In genomic region chr11:118883368-118884071, GRCh38 we compare ENCODE assay signal across 8 cellular contexts. TPM values are rescaled to one million over a fixed set of nuclear protein-coding genes. Genes with fewer than 3 reads are reported as not detected.
DNase-seq lines count a peak whose midpoint lies in the region; ATAC-seq, FAIRE-seq and TF ChIP-seq lines count a peak whose summit lies in the region.

CXCR5 (plus strand) TSS chr11:118883892; CDS start chr11:118883942, 50 bp downstream.

- peaks cover 27% of the 10 kb centered on the region for H3K4me1 ChIP-seq in BLaER1
- H3K4me1 ChIP-seq in kidney (ENCODE audit: control insufficient read depth in 1 of 2, insufficient read depth in 1 of 2, low read depth in 1 of 2, low read length in 2 of 2): peaks cover 7% of the 10 kb centered on the region in 2 donors

- intact Hi-C loops in kidney (cut with DNase I): no loop called here

- no peaks in the 10 kb centered on the region for H3K27me3 ChIP-seq in BLaER1

- H3K4me3 ChIP-seq in BLaER1: no peak within 1 kb of the TSS
- H3K4me3 ChIP-seq in kidney (ENCODE audit: low read length in 2 of 2): no peak within 1 kb of the TSS

- H3K27ac ChIP-seq in BLaER1 (no peak within 1 kb of the TSS), kidney (ENCODE audit: low read depth in 2 of 2, low read length in 2 of 2) (no peak within 1 kb of the TSS)

- no peaks in the 10 kb centered on the region for H3K9me3 Mint-ChIP-seq in activated naive CD8-positive, alpha-beta T cell treated with anti-CD3 and anti-CD28 coated beads, Interleukin-2, amount 10 ng/mL, durations not matched to agents 7 days and 5 days
- H3K9me3 Mint-ChIP-seq in endothelial cell (ENCODE audit: unreplicated experiment): no peaks in the 10 kb centered on the region

- peaks cover 34% of the 10 kb centered on the region for H3K4me1 Mint-ChIP-seq in activated naive CD8-positive, alpha-beta T cell treated with anti-CD3 and anti-CD28 coated beads, Interleukin-2, amount 10 ng/mL, durations not matched to agents 7 days and 5 days
- H3K4me1 Mint-ChIP-seq in endothelial cell (ENCODE audit: unreplicated experiment): peaks cover 4% of the 10 kb centered on the region

- H3K4me2 ChIP-seq in BLaER1: peak within 1 kb of the TSS; percentile 36; the same call in 1 of the 2 replicates

- peak within 1 kb of the TSS; percentile 15 for H3K27ac Mint-ChIP-seq in activated naive CD8-positive, alpha-beta T cell treated with anti-CD3 and anti-CD28 coated beads, Interleukin-2, amount 10 ng/mL, durations not matched to agents 7 days and 5 days
- H3K27ac Mint-ChIP-seq in endothelial cell (ENCODE audit: unreplicated experiment): no peak within 1 kb of the TSS

- no peak within 1 kb of the TSS for H3K9ac ChIP-seq in BLaER1
- H3K9ac ChIP-seq in kidney (ENCODE audit: low read length in 2 of 2): no peak within 1 kb of the TSS

- ATAC-seq in GM19397 (IDR thresholded peaks at IDR 0.05; ENCODE audit: unreplicated experiment) (peak; percentile 73), HG03565 (IDR thresholded peaks at IDR 0.05; ENCODE audit: unreplicated experiment) (peak; percentile 63), GM21515 (IDR thresholded peaks at IDR 0.05; ENCODE audit: unreplicated experiment) (no peak)
- no peak for ATAC-seq in activated naive CD8-positive, alpha-beta T cell treated with anti-CD3 and anti-CD28 coated beads, Interleukin-2, amount 10 ng/mL, durations not matched to agents 7 days and 5 days (ENCODE audit: low read depth)
- ATAC-seq in stimulated activated naive CD8-positive, alpha-beta T cell treated with anti-CD3 and anti-CD28 coated beads, Interleukin-15, Interleukin-2, amounts not matched to agents 100 U/mL and 50 U/mL, for 24 hours: peak; percentile 68

- H3K27me3 Mint-ChIP-seq in activated naive CD8-positive, alpha-beta T cell treated with anti-CD3 and anti-CD28 coated beads, Interleukin-2, amount 10 ng/mL, durations not matched to agents 7 days and 5 days: no peaks in the 10 kb centered on the region
- H3K27me3 Mint-ChIP-seq in endothelial cell (ENCODE audit: unreplicated experiment): peaks cover 8% of the 10 kb centered on the region

- H3K36me3 ChIP-seq in BLaER1 (no peaks in the 10 kb centered on the region), kidney (ENCODE audit: control insufficient read depth in 1 of 2, insufficient read depth in 2 of 2, low read length in 2 of 2) (no peaks in the 10 kb centered on the region)

- TF ChIP-seq CTCF in endothelial cell (IDR thresholded peaks at IDR 0.05; ENCODE audit: unreplicated experiment) (no peak), kidney (IDR thresholded peaks at IDR 0.05; ENCODE audit: borderline replicate concordance, extremely low read depth, insufficient read depth) (no peak)

- FAIRE-seq in kidney (lab: Jason Lieb, UNC): no peak

- POLR2A ChIA-PET in activated naive CD8-positive, alpha-beta T cell treated with anti-CD3 and anti-CD28 coated beads, Interleukin-2, amount 10 ng/mL, durations not matched to agents 7 days and 5 days (lab: Charles Lee): interaction anchor here (0.8 to 1.7 kb wide), 4 partner anchors 12 to 93 kb away, joined by 3 to 7 read pairs (median 5); partner anchors contain the start of gene DDX6

- no peaks in the 10 kb centered on the region for H3K9me3 ChIP-seq in BLaER1
- H3K9me3 ChIP-seq in kidney (ENCODE audit: control insufficient read depth in 1 of 2, low read length in 2 of 2): no peaks in the 10 kb centered on the region

- no peak within 1 kb of the TSS for H3K4me3 Mint-ChIP-seq in activated naive CD8-positive, alpha-beta T cell treated with anti-CD3 and anti-CD28 coated beads, Interleukin-2, amount 10 ng/mL, durations not matched to agents 7 days and 5 days
- H3K4me3 Mint-ChIP-seq in endothelial cell (ENCODE audit: unreplicated experiment): no peak within 1 kb of the TSS

- H3K36me3 Mint-ChIP-seq in activated naive CD8-positive, alpha-beta T cell treated with anti-CD3 and anti-CD28 coated beads, Interleukin-2, amount 10 ng/mL, durations not matched to agents 7 days and 5 days: no peaks in the 10 kb centered on the region
- peaks cover 2% of the 10 kb centered on the region for H3K36me3 Mint-ChIP-seq in endothelial cell (ENCODE audit: low read depth, unreplicated experiment)

- no peak for DNase-seq in activated naive CD8-positive, alpha-beta T cell treated with anti-CD3 and anti-CD28 coated beads, Interleukin-2, amount 10 ng/mL, durations not matched to agents 7 days and 5 days
- peak; percentile 61 for DNase-seq in stimulated activated naive CD8-positive, alpha-beta T cell treated with anti-CD3 and anti-CD28 coated beads, Interleukin-15, Interleukin-2, amounts not matched to agents 100 U/mL and 50 U/mL, for 24 hours
- DNase-seq in endothelial cell (ENCODE audit: low spot score) (no peak), kidney (no peak)

- H4K20me1 ChIP-seq in BLaER1: no peaks in the 10 kb centered on the region

RNA-seq across cellular contexts. Expression of gene CXCR5, which starts in this region (rescaled TPM):
- 1 to 10 TPM; 1.9 to 2.2 TPM for total RNA-seq in activated naive CD8-positive, alpha-beta T cell treated with anti-CD3 and anti-CD28 coated beads, Interleukin-2, amount 10 ng/mL, durations not matched to agents 7 days and 5 days
- not detected for total RNA-seq in endothelial cell (ENCODE audit: unreplicated experiment)
- 1.1 TPM for total RNA-seq in kidney
- polyA plus RNA-seq in kidney (ENCODE audit: insufficient read depth, low read depth, low replicate concordance): not detected

Comparison
In these comparisons a context has a peak if more than half of its experiments do, and no peak if none do; other contexts are left out.
1. ATAC-seq: peak in GM19397 (single experiment), HG03565 (single experiment) and stimulated activated naive CD8-positive, alpha-beta T cell treated with anti-CD3 and anti-CD28 coated beads, Interleukin-15, Interleukin-2, amounts not matched to agents 100 U/mL and 50 U/mL, for 24 hours (single experiment); none in activated naive CD8-positive, alpha-beta T cell treated with anti-CD3 and anti-CD28 coated beads, Interleukin-2, amount 10 ng/mL, durations not matched to agents 7 days and 5 days (single experiment) and GM21515 (single experiment).